1 cellular context compared by ENCODE assay signal in genomic region chr17:76256430-76257050, GRCh38.
A peak's percentile ranks its signal among the peaks of the same experiment; 100 is the strongest.
TF ChIP-seq lines count a peak whose summit lies in the region.
"Not testable (repeated sequence)": the region's sequence is repeated elsewhere in the genome, so short reads cannot be mapped to it uniquely, and the experiment has no call there.

No MANE protein-coding gene starts in this region.

TF ChIP-seq in K562, 482 proteins besides CTCF, POLR2A, EP300 and RAD21:
- peak; percentile 27; the same call in 1 of the 2 replicates for TF ChIP-seq NFIC (IDR thresholded peaks at IDR 0.05)
- peak in 1 of 2 experiments; percentile 75; a peak in 2 of 4 replicates for TF ChIP-seq HDAC1 (IDR thresholded peaks at IDR 0.05)
- peak; percentile 60 for TF ChIP-seq TAL1 (IDR thresholded peaks at IDR 0.05)
- peak; percentile 75 to 90; a peak in 3 of 4 replicates for TF ChIP-seq RCOR1 (IDR thresholded peaks at IDR 0.05; ENCODE audit: borderline replicate concordance in 1 of 2, low read depth in 2 of 2, low read length in 2 of 2)
- 0 out of 2 replicates have a peak, but pooled peaks have one; percentile 16 for TF ChIP-seq ATF7 (IDR thresholded peaks at IDR 0.05)
- 0 out of 2 replicates have a peak, but pooled peaks have one; percentile 22 for TF ChIP-seq SMARCA4 (IDR thresholded peaks at IDR 0.05)
- TF ChIP-seq EGR1 (conservative IDR thresholded peaks at IDR 0.05) = peak; percentile 80
- peak; percentile 89 for TF ChIP-seq CBFA2T3 (IDR thresholded peaks at IDR 0.05)
- TF ChIP-seq CBFA2T2 (conservative IDR thresholded peaks at IDR 0.05) = peak; percentile 81
- TF ChIP-seq ZBTB33 (CRISPR knock-in tag; IDR thresholded peaks at IDR 0.05) = peak; percentile 92
- peak; percentile 75 for TF ChIP-seq ARID1B (IDR thresholded peaks at IDR 0.05)
- peak; percentile 96 for TF ChIP-seq KDM1A (IDR thresholded peaks at IDR 0.05)
- TF ChIP-seq YY1 (IDR thresholded peaks at IDR 0.05; ENCODE audit: borderline replicate concordance in 1 of 3, control insufficient read depth in 1 of 3, extremely low read depth in 1 of 3, insufficient read depth in 3 of 3, insufficient read length in 1 of 3, insufficient replicate concordance in 2 of 3, low read depth in 1 of 3, low read length in 2 of 3) = peak in 1 of 3 experiments; percentile 53
- 0 out of 2 replicates have a peak, but pooled peaks have one; percentile 39 for TF ChIP-seq SMAD4 (CRISPR knock-in tag; conservative IDR thresholded peaks at IDR 0.05)
- peak; percentile 66; the same call in 1 of the 2 replicates for TF ChIP-seq POLR2AphosphoS5 (IDR thresholded peaks at IDR 0.05; ENCODE audit: control insufficient read depth, insufficient read depth, low read depth, low read length)
- TF ChIP-seq DPF2 (IDR thresholded peaks at IDR 0.05) = peak; percentile 74
- TF ChIP-seq HDAC2 (IDR thresholded peaks at IDR 0.05) = peak; percentile 81
- peak; percentile 22; the same call in 1 of the 2 replicates for TF ChIP-seq STAT5A (IDR thresholded peaks at IDR 0.05; ENCODE audit: borderline replicate concordance, low read length)
- 0 out of 2 replicates have a peak, but pooled peaks have one; percentile 68 for TF ChIP-seq ZBTB40 (IDR thresholded peaks at IDR 0.05)
- not testable (repeated sequence) for TF ChIP-seq ZBTB40 (CRISPR knock-in tag; IDR thresholded peaks at IDR 0.05); TEAD4 (CRISPR knock-in tag; IDR thresholded peaks at IDR 0.05; ENCODE audit: borderline replicate concordance)
- TF ChIP-seq TEAD4 (IDR thresholded peaks at IDR 0.05; ENCODE audit: low read length) = peak; percentile 53
- TF ChIP-seq TBL1XR1 (IDR thresholded peaks at IDR 0.05; ENCODE audit: low read length in 2 of 2) = 0 out of 4 replicates have a peak, but pooled peaks of 1 of the 2 experiments have one; percentile 19
- TF ChIP-seq TRIM24 (IDR thresholded peaks at IDR 0.05) = peak; percentile 47 to 74; a peak in 2 of 4 replicates
- peak; percentile 59 for TF ChIP-seq SUPT5H (IDR thresholded peaks at IDR 0.05)
- 0 out of 2 replicates have a peak, but pooled peaks have one; percentile 13 for TF ChIP-seq KLF16 (IDR thresholded peaks at IDR 0.05)
- peak; percentile 43; the same call in 1 of the 2 replicates for TF ChIP-seq TCF3 (CRISPR knock-in tag; IDR thresholded peaks at IDR 0.05)
- peak; percentile 59; the same call in 1 of the 2 replicates for TF ChIP-seq BCOR (IDR thresholded peaks at IDR 0.05)
- TF ChIP-seq CXXC5 (CRISPR knock-in tag; IDR thresholded peaks at IDR 0.05) = peak; percentile 59
- peak; percentile 82 for TF ChIP-seq BHLHE40 (IDR thresholded peaks at IDR 0.05; ENCODE audit: low read length)
- peak; percentile 66 for TF ChIP-seq NCOR1 (IDR thresholded peaks at IDR 0.05)
- TF ChIP-seq FOSL1 (tag; conservative IDR thresholded peaks at IDR 0.05) = 0 out of 2 replicates have a peak, but pooled peaks have one; percentile 59
- TF ChIP-seq CHD2 (IDR thresholded peaks at IDR 0.05; ENCODE audit: low read depth, low read length) = 0 out of 2 replicates have a peak, but pooled peaks have one; percentile 37
- TF ChIP-seq VEZF1 (CRISPR knock-in tag; IDR thresholded peaks at IDR 0.05) = peak; percentile 10; the same call in 1 of the 2 replicates
